ENCODE assay signal across 23 cellular contexts in genomic region chr13:46077260-46077659, GRCh38. TPM values are rescaled to one million over a fixed set of nuclear protein-coding genes. Genes with fewer than 3 reads are reported as not detected.
"Had no signal": no experiment of that assay in that cellular context is flagged by ENCODE, and none has a peak within 500 bp of the region (broad histone marks: within the 10 kb centered on the region; RNA-seq: fewer than 3 reads in every experiment).

No MANE protein-coding gene starts in this region.

- H2AFZ ChIP-seq: PC-9 had no signal

- DNase-seq: activated CD4-positive, alpha-beta T cell treated with anti-CD3 and anti-CD28 coated beads for 48 hours; activated CD4-positive, alpha-beta T cell treated with anti-CD3 and anti-CD28 coated beads, Interleukin-2, amount 50 U/mL, for 4 hours; activated CD4-positive, CD25-positive, alpha-beta regulatory T cell treated with anti-CD3 and anti-CD28 coated beads, Interleukin-2, amount 50 U/mL, for 72 hours; activated CD8-positive, alpha-beta memory T cell treated with anti-CD3 and anti-CD28 coated beads, Interleukin-2, amount 50 U/mL, for 48 hours; activated CD8-positive, alpha-beta T cell treated with anti-CD3 and anti-CD28 coated beads, Interleukin-2, amount 10 ng/mL, durations not matched to agents 7 days and 5 days; activated effector memory CD4-positive, alpha-beta T cell treated with Interleukin-2 at 50 U/mL for 16 hours; activated naive CD4-positive, alpha-beta T cell; activated T-cell treated with anti-CD3 and anti-CD28 coated beads, Interleukin-2, amount 50 U/mL, for 1 hour; aorta; caudate nucleus; colonic mucosa; NCI-H1105; NCI-H1436; NCI-H1694 treated with DMSO at 0.1 percent for 48 hours; NCI-H2081; NCI-H446; NCI-H524; PC-9; SHP77 treated with DMSO at 0.1 percent for 48 hours had no signal

- H3K36me3 ChIP-seq: breast epithelium, colonic mucosa had no signal

- H3K27ac ChIP-seq: breast epithelium, colonic mucosa, PC-9, SK-N-MC had no signal

- ATAC-seq: activated CD8-positive, alpha-beta T cell treated with anti-CD3 and anti-CD28 coated beads, Interleukin-2, amount 10 ng/mL, durations not matched to agents 7 days and 5 days; WTC11 had no signal

- H3K4me2 ChIP-seq: PC-9 had no signal

- H3K27me3 ChIP-seq: breast epithelium, colonic mucosa had no signal

- H3K4me1 ChIP-seq: breast epithelium, colonic mucosa had no signal

- H3K4me3 ChIP-seq: breast epithelium, colonic mucosa, PC-9, SK-N-MC had no signal

- H3K9me3 ChIP-seq: breast epithelium, colonic mucosa had no signal

RNA-seq across cellular contexts. Expression of gene CPB2, which starts 27.6 kb away (rescaled TPM):
- total RNA-seq: activated CD8-positive, alpha-beta T cell treated with anti-CD3 and anti-CD28 coated beads, Interleukin-2, amount 10 ng/mL, durations not matched to agents 7 days and 5 days; aorta; breast epithelium; cerebellum; PC-9 had no signal
- polyA plus RNA-seq: aorta had no signal
